ENCODE assay signal across 8 cellular contexts in genomic region chr17:2266045-2266864, GRCh38. TPM values are rescaled to one million over a fixed set of nuclear protein-coding genes. Genes with fewer than 3 reads are reported as not detected.
DNase-seq lines count a peak whose midpoint lies in the region; ATAC-seq lines count a peak whose summit lies in the region.

No MANE protein-coding gene starts in this region.

- ATAC-seq in GM18858 (IDR thresholded peaks at IDR 0.05; ENCODE audit: unreplicated experiment) (peak; percentile 57), HG03045 (IDR thresholded peaks at IDR 0.05; ENCODE audit: unreplicated experiment) (peak; percentile 63), esophagus mucosa (peak; percentile 42)

- DNase-seq in activated CD4-positive, alpha-beta T cell treated with anti-CD3 and anti-CD28 coated beads for 24 hours (ENCODE audit: low read depth in 2 of 2): peak; percentile 66 to 76
- peak; percentile 67 to 88 for DNase-seq in stimulated activated CD8-positive, alpha-beta memory T cell treated with anti-CD3 and anti-CD28 coated beads, Interleukin-7, amount 100 ng/mL, for 48 hours (ENCODE audit: extremely low read depth in 1 of 2, low read depth in 1 of 2)
- no peak for DNase-seq in NCI-H1694 treated with DMSO at 0.1 percent for 48 hours (lab: John Stamatoyannopoulos, UW)
- DNase-seq in SK-N-DZ (ENCODE audit: low spot score): no peak
- no peak for DNase-seq in NCI-H2196 (lab: John Stamatoyannopoulos, UW; ENCODE audit: unreplicated experiment)

RNA-seq across cellular contexts. Expression of gene SMG6, which starts 37.3 kb away (rescaled TPM):
- 19.5 TPM for total RNA-seq in esophagus mucosa
- polyA plus RNA-seq in SK-N-DZ (2014; cell fraction: cytosol; rRNA removed): 22.1 and 23.8 TPM in 2 replicates
- 17.4 and 23.0 TPM in 2 replicates for polyA plus RNA-seq in SK-N-DZ (2014; cell fraction: nucleus; rRNA removed)

RNA-seq across cellular contexts. Expression of gene SRR, which starts 37.5 kb away (rescaled TPM):
- total RNA-seq in esophagus mucosa: 7.5 TPM
- 14.7 and 15.1 TPM in 2 replicates for polyA plus RNA-seq in SK-N-DZ (2014; cell fraction: cytosol; rRNA removed)
- 3.7 and 7.4 TPM in 2 replicates for polyA plus RNA-seq in SK-N-DZ (2014; cell fraction: nucleus; rRNA removed)

Comparison
In these comparisons a context has a peak if more than half of its experiments do, and no peak if none do; other contexts are left out.
1. DNase-seq: peak in activated CD4-positive, alpha-beta T cell treated with anti-CD3 and anti-CD28 coated beads for 24 hours (2 of 2) and stimulated activated CD8-positive, alpha-beta memory T cell treated with anti-CD3 and anti-CD28 coated beads, Interleukin-7, amount 100 ng/mL, for 48 hours (2 of 2); none in NCI-H1694 treated with DMSO at 0.1 percent for 48 hours (single experiment), SK-N-DZ (single experiment) and NCI-H2196 (single experiment).
2. Peak in every context shown above with its lines, with median percentiles within 50 percentile points of each other: ATAC-seq.